ENCODE assay signal across 13 cellular contexts in the genomic region with DNA sequence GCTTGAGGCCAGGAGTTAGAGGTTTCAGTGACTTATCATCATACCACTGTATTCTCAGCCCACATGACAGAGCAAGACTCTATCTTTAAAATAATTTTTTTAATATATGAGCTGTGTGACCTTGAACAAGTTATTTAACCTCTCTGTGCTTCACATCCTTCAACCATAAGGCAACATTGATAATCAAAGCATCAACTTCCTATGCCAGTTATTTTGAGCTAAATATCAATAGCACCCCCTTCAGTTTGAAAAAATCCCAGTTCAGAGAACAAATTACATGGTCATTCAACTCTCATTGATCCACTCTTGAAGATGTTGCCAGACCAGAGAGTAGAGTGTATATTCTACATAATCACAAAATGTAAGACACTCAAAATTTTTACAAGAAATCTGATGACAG. TPM values are rescaled to one million over a fixed set of nuclear protein-coding genes. Genes with fewer than 3 reads are reported as not detected.
DNase-seq lines count a peak whose midpoint lies in the region; ATAC-seq and TF ChIP-seq lines count a peak whose summit lies in the region.
"Had no signal": no experiment of that assay in that cellular context is flagged by ENCODE, and none has a peak within 500 bp of the region (broad histone marks: within the 10 kb centered on the region; RNA-seq: fewer than 3 reads in every experiment).

No MANE protein-coding gene starts in this region.

- no peaks in the 10 kb centered on the region for H3K4me1 Mint-ChIP-seq in type B pancreatic cell (ENCODE audit: unreplicated experiment)

- H3K36me3 Mint-ChIP-seq in type B pancreatic cell: no peaks in the 10 kb centered on the region

- no peak overlapping the region for H3K27ac Mint-ChIP-seq in type B pancreatic cell

- H3K27me3 Mint-ChIP-seq in type B pancreatic cell: peaks cover 3% of the 10 kb centered on the region

- H3K4me3 Mint-ChIP-seq in type B pancreatic cell: no peak overlapping the region

- TF ChIP-seq CTCF in type B pancreatic cell (conservative IDR thresholded peaks at IDR 0.05): peak; percentile 36

- peak; percentile 42 for DNase-seq in NCI-H82 (lab: John Stamatoyannopoulos, UW)
- no peak for DNase-seq in NCI-H82 treated with DMSO at 0.1 percent for 48 hours (lab: John Stamatoyannopoulos, UW; ENCODE audit: unreplicated experiment)
- peak; percentile 43 for DNase-seq in NCI-H1092 treated with DMSO at 0.1 percent for 48 hours (lab: John Stamatoyannopoulos, UW)
- DNase-seq in SK-MEL-5 (ENCODE audit: low read depth, low spot score): peak; percentile 69
- no peak for DNase-seq in type B pancreatic cell (ENCODE audit: extremely low spot score, unreplicated experiment)
- DNase-seq in NK-92 (lab: John Stamatoyannopoulos, UW; ENCODE audit: unreplicated experiment): no peak
- no peak for DNase-seq in SHP77 treated with DMSO at 0.1 percent for 48 hours (lab: John Stamatoyannopoulos, UW)
- DNase-seq: activated naive CD4-positive, alpha-beta T cell treated with Interleukin-2 at 50 U/mL for 16 hours; glutamatergic neuron; kidney glomerular epithelial cell; NCI-H226; stimulated activated CD4-positive, alpha-beta T cell treated with anti-CD3 and anti-CD28 coated beads, Interleukin-2, amount 100 ng/mL, for 24 hours had no signal

- H3K9me3 Mint-ChIP-seq in type B pancreatic cell: no peaks in the 10 kb centered on the region

- in situ Hi-C loops in SK-MEL-5 (cut with HindIII; ENCODE audit: low pct_unique_long_range_greater_than_20kb, low sequenced_read_pairs): no loop called here

- ATAC-seq in GM18907 (IDR thresholded peaks at IDR 0.05; ENCODE audit: unreplicated experiment): no peak

RNA-seq across cellular contexts. Expression of a gene that starts 53.0 kb away (rescaled TPM):
- 143 and 151 TPM in 2 replicates for total RNA-seq in SK-MEL-5 (2014; rRNA removed; shearing (Covaris generic))
- polyA plus RNA-seq in SK-MEL-5 (2015; cell fraction: cytosol; rRNA removed): 424 and 504 TPM in 2 replicates
- polyA plus RNA-seq in SK-MEL-5 (2015; cell fraction: nucleus; rRNA removed): 1,409 and 1,510 TPM in 2 replicates
- total RNA-seq in type B pancreatic cell (ENCODE audit: low replicate concordance): 48.0 and 50.5 TPM in 2 replicates

Comparison
In these comparisons a context has a peak if more than half of its experiments do, and no peak if none do; other contexts are left out.
1. DNase-seq: peak in NCI-H82 (single experiment), NCI-H1092 treated with DMSO at 0.1 percent for 48 hours (single experiment) and SK-MEL-5 (single experiment); none in NCI-H82 treated with DMSO at 0.1 percent for 48 hours (single experiment), type B pancreatic cell (single experiment), NK-92 (single experiment) and SHP77 treated with DMSO at 0.1 percent for 48 hours (single experiment).